ENCODE assay signal across 12 cellular contexts in genomic region chr4:142656178-142656577, GRCh38.
A peak's percentile ranks its signal among the peaks of the same experiment; 100 is the strongest.
DNase-seq lines count a peak whose midpoint lies in the region; ATAC-seq and TF ChIP-seq lines count a peak whose summit lies in the region.
"Had no signal": no experiment of that assay in that cellular context is flagged by ENCODE, and none has a peak within 500 bp of the region (broad histone marks: within the 10 kb centered on the region; RNA-seq: fewer than 3 reads in every experiment).

No MANE protein-coding gene starts in this region.

- H3K36me3 ChIP-seq in DND-41 (ENCODE audit: insufficient read depth, low read length) (peaks cover 30% of the 10 kb centered on the region), Karpas-422 (ENCODE audit: insufficient read depth, low read length) (no peaks in the 10 kb centered on the region)
- H3K36me3 ChIP-seq in naive thymus-derived CD4-positive, alpha-beta T cell (ENCODE audit: control insufficient read depth in 2 of 3, insufficient read depth in 3 of 3, low read length in 3 of 3): peaks cover 0 to 6% (median 0%) of the 10 kb centered on the region in 3 experiments

- TF ChIP-seq CTCF in DND-41 (IDR thresholded peaks at IDR 0.05; ENCODE audit: borderline replicate concordance, extremely low read depth, low read length, poor library complexity, severe bottlenecking): no peak

- intact Hi-C loops in naive thymus-derived CD4-positive, alpha-beta T cell (cut with micrococcal nuclease): loop anchor here in 1 of 2 donors (5.0 kb wide), 1 partner anchor 46 kb away; no protein-coding TSS in a partner anchor

- H3K27me3 Mint-ChIP-seq in naive thymus-derived CD4-positive, alpha-beta T cell: no peaks in the 10 kb centered on the region
- H3K27me3 Mint-ChIP-seq: effector memory CD8-positive, alpha-beta T cell had no signal

- H3K79me2 ChIP-seq in DND-41 (ENCODE audit: insufficient read depth, low read length) (no peaks in the 10 kb centered on the region), Karpas-422 (ENCODE audit: low read length) (no peaks in the 10 kb centered on the region)

- H3K4me1 Mint-ChIP-seq in naive thymus-derived CD4-positive, alpha-beta T cell: no peaks in the 10 kb centered on the region
- H3K4me1 Mint-ChIP-seq: neural crest cell had no signal

- no peak overlapping the region for H3K4me3 Mint-ChIP-seq in naive thymus-derived CD4-positive, alpha-beta T cell
- H3K4me3 Mint-ChIP-seq: effector memory CD8-positive, alpha-beta T cell; neural crest cell had no signal

- no peaks in the 10 kb centered on the region for H3K4me1 ChIP-seq in DND-41 (ENCODE audit: insufficient read depth, low read length)
- H3K4me1 ChIP-seq in Karpas-422 (ENCODE audit: low read length): no peaks in the 10 kb centered on the region
- no peaks in the 10 kb centered on the region for H3K4me1 ChIP-seq in naive thymus-derived CD4-positive, alpha-beta T cell (ENCODE audit: control insufficient read depth in 2 of 2, insufficient read depth in 2 of 2, low read length in 2 of 2)
- H3K4me1 ChIP-seq: tibial nerve had no signal

- H3K27me3 ChIP-seq in DND-41 (ENCODE audit: insufficient read depth, low read length, poor library complexity) (no peaks in the 10 kb centered on the region), Karpas-422 (ENCODE audit: low read length) (no peaks in the 10 kb centered on the region)
- no peaks in the 10 kb centered on the region for H3K27me3 ChIP-seq in naive thymus-derived CD4-positive, alpha-beta T cell (ENCODE audit: control insufficient read depth in 2 of 2, insufficient read depth in 2 of 2, low read length in 2 of 2)
- H3K27me3 ChIP-seq: tibial nerve had no signal

- no peaks in the 10 kb centered on the region for H4K20me1 ChIP-seq in DND-41 (ENCODE audit: insufficient read depth, low read length)
- no peaks in the 10 kb centered on the region for H4K20me1 ChIP-seq in Karpas-422 (ENCODE audit: insufficient read depth, low read depth, low read length)

- CTCF ChIA-PET in naive thymus-derived CD4-positive, alpha-beta T cell (lab: Charles Lee): no interaction called here

- H3K4me2 ChIP-seq in DND-41 (ENCODE audit: insufficient read depth, low read length): no peak overlapping the region
- no peak overlapping the region for H3K4me2 ChIP-seq in Karpas-422 (ENCODE audit: low read depth, low read length, poor library complexity, severe bottlenecking)

- H3K36me3 Mint-ChIP-seq in naive thymus-derived CD4-positive, alpha-beta T cell: peaks cover 6 to 58% (median 43%) of the 10 kb centered on the region in 5 donors

- no peak overlapping the region for H3K4me3 ChIP-seq in DND-41 (ENCODE audit: low read depth in 1 of 2, low read length in 2 of 2)
- H3K4me3 ChIP-seq in Karpas-422 (ENCODE audit: low read length): no peak overlapping the region
- H3K4me3 ChIP-seq in naive thymus-derived CD4-positive, alpha-beta T cell (ENCODE audit: low read length): no peak overlapping the region
- H3K4me3 ChIP-seq: tibial nerve had no signal

- POLR2A ChIA-PET in naive thymus-derived CD4-positive, alpha-beta T cell (lab: Charles Lee): interaction anchor here (1.6 kb wide), 1 partner anchor 50 kb away, joined by 4 read pairs; no protein-coding TSS in a partner anchor

- H3K9me2 ChIP-seq in Karpas-422 (replicated peaks; ENCODE audit: insufficient read depth, low read length): no peaks in the 10 kb centered on the region

- peak; percentile 60 for DNase-seq in DND-41
- peak; percentile 43 for DNase-seq in Karpas-422
- DNase-seq in astrocyte of the hippocampus (ENCODE audit: low read depth, low spot score): peak; percentile 44
- peak in 6 of 9 donors; percentile 6 to 40 (median 30) for DNase-seq in naive thymus-derived CD4-positive, alpha-beta T cell
- no peak for DNase-seq in NK-92 (lab: John Stamatoyannopoulos, UW; ENCODE audit: unreplicated experiment)
- DNase-seq in NCI-H1694 (lab: John Stamatoyannopoulos, UW): no peak
- no peak for DNase-seq in NCI-H1436 treated with DMSO at 0.1 percent for 48 hours (lab: John Stamatoyannopoulos, UW)
- DNase-seq: effector memory CD8-positive, alpha-beta T cell; NCI-H1048 had no signal

- H3K9me3 ChIP-seq in DND-41 (ENCODE audit: insufficient read depth, low read length, severe bottlenecking) (peaks cover 71% of the 10 kb centered on the region), Karpas-422 (ENCODE audit: low read length) (peaks cover 30% of the 10 kb centered on the region)
- H3K9me3 ChIP-seq in naive thymus-derived CD4-positive, alpha-beta T cell (ENCODE audit: control insufficient read depth in 2 of 3, low read length in 3 of 3): peaks cover 15 to 70% (median 32%) of the 10 kb centered on the region in 3 experiments

- H3K27ac ChIP-seq in DND-41 (ENCODE audit: low read length) (no peak overlapping the region), Karpas-422 (ENCODE audit: low read length) (no peak overlapping the region)
- no peak overlapping the region for H3K27ac ChIP-seq in naive thymus-derived CD4-positive, alpha-beta T cell (ENCODE audit: low read depth, low read length)
- H3K27ac ChIP-seq: tibial nerve had no signal

- H3K9ac ChIP-seq in DND-41 (ENCODE audit: low read depth, low read length) (no peak overlapping the region), Karpas-422 (ENCODE audit: low read length) (no peak overlapping the region)

- H3K9me3 Mint-ChIP-seq in naive thymus-derived CD4-positive, alpha-beta T cell: peaks cover 1 to 97% (median 54%) of the 10 kb centered on the region in 11 donors

- no peak for ATAC-seq in DND-41 (ENCODE audit: insufficient read depth, low read depth)
- no peak for ATAC-seq in naive thymus-derived CD4-positive, alpha-beta T cell
- ATAC-seq in HG02884 (IDR thresholded peaks at IDR 0.05; ENCODE audit: unreplicated experiment): no peak
- ATAC-seq: effector memory CD8-positive, alpha-beta T cell had no signal

- no peak overlapping the region for H2AFZ ChIP-seq in DND-41 (ENCODE audit: low read depth, low read length)
- no peak overlapping the region for H2AFZ ChIP-seq in Karpas-422 (ENCODE audit: low read length)

- H3K27ac Mint-ChIP-seq in naive thymus-derived CD4-positive, alpha-beta T cell: no peak overlapping the region
- H3K27ac Mint-ChIP-seq: effector memory CD8-positive, alpha-beta T cell had no signal

Comparison
In these comparisons a context has a peak if more than half of its experiments do, and no peak if none do; other contexts are left out.
1. DNase-seq: peak in DND-41 (single experiment), Karpas-422 (single experiment), astrocyte of the hippocampus (single experiment) and naive thymus-derived CD4-positive, alpha-beta T cell (6 of 9); none in NK-92 (single experiment), NCI-H1694 (single experiment) and NCI-H1436 treated with DMSO at 0.1 percent for 48 hours (single experiment).